Comparison of ENCODE assay signal across 24 cellular contexts in the genomic region with DNA sequence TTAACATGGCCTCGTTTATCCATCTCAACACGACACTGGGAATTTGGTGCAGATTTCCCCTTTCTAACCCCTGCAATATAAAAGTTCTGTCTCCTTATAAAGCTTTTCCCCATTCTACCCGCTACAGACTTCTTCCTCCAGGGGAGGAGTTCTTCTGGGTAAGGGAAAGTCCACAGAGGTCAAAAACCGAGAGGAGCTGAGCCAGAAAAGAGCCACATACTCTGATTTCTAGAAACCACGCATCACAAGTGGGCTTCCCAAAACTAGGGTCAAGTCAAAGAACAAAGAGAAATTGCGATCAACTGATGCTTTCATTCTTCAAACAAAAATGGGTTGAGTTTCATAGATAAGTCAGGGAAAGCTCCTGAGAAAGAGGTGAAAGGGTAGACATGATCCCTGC. TPM values are rescaled to one million over a fixed set of nuclear protein-coding genes. Genes with fewer than 3 reads are reported as not detected.
DNase-seq lines count a peak whose midpoint lies in the region; ATAC-seq, FAIRE-seq and TF ChIP-seq lines count a peak whose summit lies in the region.
"Had no signal": no experiment of that assay in that cellular context is flagged by ENCODE, and none has a peak within 500 bp of the region (broad histone marks: within the 10 kb centered on the region; RNA-seq: fewer than 3 reads in every experiment).

No MANE protein-coding gene starts in this region.

- TF ChIP-seq RAD21 in GM12878 (IDR thresholded peaks at IDR 0.05; ENCODE audit: insufficient read depth, low read depth, low read length) = no peak

- intact Hi-C loops in activated CD4-positive, alpha-beta T cell treated with anti-CD3 and anti-CD28 coated beads for 36 hours (cut with DNase I, micrococcal nuclease) = no loop called here
- intact Hi-C loops in GM12878 (cut with micrococcal nuclease; ENCODE audit: unreplicated experiment) = no loop called here

- H3K9me3 ChIP-seq in GM12878 (replicated peaks; ENCODE audit: control insufficient read depth, insufficient read depth, low read length) = no peaks in the 10 kb centered on the region; the same call in 2 of the 3 replicates
- H3K9me3 ChIP-seq: SJSA1 had no signal

- POLR2A ChIA-PET in activated CD4-positive, alpha-beta T cell treated with anti-CD3 and anti-CD28 coated beads for 36 hours (lab: Charles Lee) = no interaction called here
- POLR2A ChIA-PET in activated CD4-positive, alpha-beta T cell treated with anti-CD3 and anti-CD28 coated beads, Interleukin-2, amount 10 ng/mL, durations not matched to agents 7 days and 5 days (lab: Charles Lee) = no interaction called here
- POLR2A ChIA-PET in GM12878 (lab: Charles Lee) = no interaction called here

- H3K4me1 ChIP-seq in GM12878 (ENCODE audit: control insufficient read depth, insufficient read depth, low read length) = no peaks in the 10 kb centered on the region; the same call in 1 of the 2 replicates

- TF ChIP-seq CTCF in GM12865 (IDR thresholded peaks at IDR 0.05; ENCODE audit: insufficient read depth, low read depth, low read length, missing control alignments) (no peak), GM12878 (IDR thresholded peaks at IDR 0.05 in 2 of 3, conservative IDR thresholded peaks at IDR 0.05 in 1 of 3; ENCODE audit: control insufficient read depth in 2 of 3, extremely low read depth in 1 of 3, insufficient read depth in 1 of 3, low read depth in 3 of 3, low read length in 3 of 3) (no peak)

- no peaks in the 10 kb centered on the region for H3K36me3 Mint-ChIP-seq in activated CD4-positive, alpha-beta T cell treated with anti-CD3 and anti-CD28 coated beads for 36 hours (ENCODE audit: low read depth)
- H3K36me3 Mint-ChIP-seq in activated CD4-positive, alpha-beta T cell treated with anti-CD3 and anti-CD28 coated beads, Interleukin-2, amount 10 ng/mL, durations not matched to agents 7 days and 5 days (ENCODE audit: low read depth) = no peaks in the 10 kb centered on the region

- in situ Hi-C loops in GM12878 (cut with MboI) = loop anchor here (25.0 kb wide), 1 partner anchor 621 kb away; no protein-coding TSS in a partner anchor

- H2AFZ ChIP-seq in GM12878 (ENCODE audit: control insufficient read depth, low read depth, low read length) = no peak overlapping the region

- H3K27ac Mint-ChIP-seq in activated CD4-positive, alpha-beta T cell treated with anti-CD3 and anti-CD28 coated beads for 36 hours = no peak overlapping the region
- no peak overlapping the region for H3K27ac Mint-ChIP-seq in activated CD4-positive, alpha-beta T cell treated with anti-CD3 and anti-CD28 coated beads, Interleukin-2, amount 10 ng/mL, durations not matched to agents 7 days and 5 days

- no peak for FAIRE-seq in GM12878 (lab: Jason Lieb, UNC)
- FAIRE-seq: H1, HTR-8/SVneo had no signal

- H3K4me2 ChIP-seq in GM12878 (ENCODE audit: control insufficient read depth, insufficient read depth) = peak overlapping the region; percentile 21

- no peak overlapping the region for H3K4me3 Mint-ChIP-seq in activated CD4-positive, alpha-beta T cell treated with anti-CD3 and anti-CD28 coated beads for 36 hours
- H3K4me3 Mint-ChIP-seq in activated CD4-positive, alpha-beta T cell treated with anti-CD3 and anti-CD28 coated beads, Interleukin-2, amount 10 ng/mL, durations not matched to agents 7 days and 5 days = no peak overlapping the region

- H4K20me1 ChIP-seq in GM12878 (ENCODE audit: control insufficient read depth, insufficient read depth) = no peaks in the 10 kb centered on the region

- DNase-seq in activated CD4-positive, alpha-beta T cell treated with anti-CD3 and anti-CD28 coated beads for 36 hours = no peak
- DNase-seq in activated CD4-positive, alpha-beta T cell treated with anti-CD3 and anti-CD28 coated beads, Interleukin-2, amount 10 ng/mL, durations not matched to agents 7 days and 5 days = no peak
- DNase-seq in GM12865 (ENCODE audit: low read depth) (peak; percentile 41), GM12878 (ENCODE audit: low read depth, low spot score) (no peak), occipital lobe (lab: John Stamatoyannopoulos, UW) (no peak), NOMO-1 treated with dmso at 0.1 percent for 144 hours (lab: John Stamatoyannopoulos, UW; ENCODE audit: unreplicated experiment) (no peak)
- DNase-seq: HCEC 1CT; KBM-7; MV-4-11; NCI-H1105; NCI-H1436 treated with DMSO at 0.1 percent for 48 hours; NCI-H1930; NCI-H446; NCI-H526; NCI-H82; NK-92 treated with Interleukin-12 subunit alpha and Interleukin-12 subunit beta, amount 100 ng/mL, for 24 hours; Right ventricle myocardium superior; RPMI8226 had no signal

- ATAC-seq in activated CD4-positive, alpha-beta T cell treated with anti-CD3 and anti-CD28 coated beads for 36 hours = peak; percentile 26
- peak; percentile 35 for ATAC-seq in HG02798 (IDR thresholded peaks at IDR 0.05; ENCODE audit: poor library complexity, unreplicated experiment)
- ATAC-seq in GM12878 = peak; percentile 51

- no peak for TF ChIP-seq EP300 in GM12878 (IDR thresholded peaks at IDR 0.05; ENCODE audit: borderline replicate concordance in 1 of 2, control insufficient read depth in 1 of 2, low read depth in 2 of 2, low read length in 2 of 2)

- SMC1A ChIA-PET in GM12878 (lab: Charles Lee; ENCODE audit: uncharacterized antibody, unreplicated experiment) = interaction anchor here (0.7 to 1.5 kb wide), 5 partner anchors 9 to 322 kb away, joined by 3 to 5 read pairs (median 3); no protein-coding TSS in a partner anchor

- H3K9me3 Mint-ChIP-seq in activated CD4-positive, alpha-beta T cell treated with anti-CD3 and anti-CD28 coated beads for 36 hours (ENCODE audit: low read depth) = no peaks in the 10 kb centered on the region
- H3K9me3 Mint-ChIP-seq in activated CD4-positive, alpha-beta T cell treated with anti-CD3 and anti-CD28 coated beads, Interleukin-2, amount 10 ng/mL, durations not matched to agents 7 days and 5 days = peaks cover 5% of the 10 kb centered on the region

- 2% methylated on average over 6 of the region's 6 CpGs for WGBS in GM12878 (ENCODE audit: insufficient coverage, insufficient replicate concordance, low lambda C conversion rate, missing lambda C conversion rate)

- H3K36me3 ChIP-seq in GM12878 (ENCODE audit: control insufficient read depth in 2 of 2, insufficient read depth in 2 of 2, low read length in 1 of 2) = no peaks in the 10 kb centered on the region

- TF ChIP-seq POLR2A in GM12878 (IDR thresholded peaks at IDR 0.05; ENCODE audit: low read depth, low read length) = no peak

- RAD21 ChIA-PET in GM12878 (lab: Charles Lee; ENCODE audit: unreplicated experiment) = no interaction called here

- H3K4me1 Mint-ChIP-seq in activated CD4-positive, alpha-beta T cell treated with anti-CD3 and anti-CD28 coated beads for 36 hours = peaks cover 8% of the 10 kb centered on the region
- peaks cover 11% of the 10 kb centered on the region for H3K4me1 Mint-ChIP-seq in activated CD4-positive, alpha-beta T cell treated with anti-CD3 and anti-CD28 coated beads, Interleukin-2, amount 10 ng/mL, durations not matched to agents 7 days and 5 days

- no peak overlapping the region for H3K9ac ChIP-seq in GM12878 (ENCODE audit: control insufficient read depth, insufficient read depth, low read length)

- H3K4me3 ChIP-seq in GM12865 (ENCODE audit: low read depth, low read length) (no peak overlapping the region), GM12878 (no peak overlapping the region)
- H3K4me3 ChIP-seq: SJSA1 had no signal

- H3K79me2 ChIP-seq in GM12878 (ENCODE audit: control insufficient read depth, insufficient read depth, low read length) = no peaks in the 10 kb centered on the region

- peaks cover 0 to 3% of the 10 kb centered on the region in 2 experiments; a peak in 1 of 4 replicates for H3K27me3 ChIP-seq in GM12878 (replicated peaks in 1 of 2; ENCODE audit: control insufficient read depth in 2 of 2, insufficient read depth in 2 of 2, low read length in 1 of 2)
- H3K27me3 ChIP-seq: SJSA1 had no signal

- H3K27ac ChIP-seq in GM12878 (ENCODE audit: control insufficient read depth, insufficient read depth) = no peak overlapping the region
- H3K27ac ChIP-seq: SJSA1 had no signal

- H3K27me3 Mint-ChIP-seq in activated CD4-positive, alpha-beta T cell treated with anti-CD3 and anti-CD28 coated beads for 36 hours = peaks cover 31% of the 10 kb centered on the region
- H3K27me3 Mint-ChIP-seq in activated CD4-positive, alpha-beta T cell treated with anti-CD3 and anti-CD28 coated beads, Interleukin-2, amount 10 ng/mL, durations not matched to agents 7 days and 5 days = peaks cover 44% of the 10 kb centered on the region

- CTCF ChIA-PET in activated CD4-positive, alpha-beta T cell treated with anti-CD3 and anti-CD28 coated beads for 36 hours (lab: Charles Lee) = interaction anchor here (0.5 to 1.6 kb wide), 4 partner anchors 11 to 173 kb away, joined by 3 to 7 read pairs (median 4); no protein-coding TSS in a partner anchor
- CTCF ChIA-PET in activated CD4-positive, alpha-beta T cell treated with anti-CD3 and anti-CD28 coated beads, Interleukin-2, amount 10 ng/mL, durations not matched to agents 7 days and 5 days (lab: Charles Lee) = interaction anchor here (0.6 kb wide), 2 partner anchors 143 to 405 kb away, joined by 3 to 4 read pairs; no protein-coding TSS in a partner anchor
- CTCF ChIA-PET in GM12878 (lab: Yijun Ruan, JAX) = interaction anchor here (0.8 to 4.1 kb wide), 5 partner anchors 9 to 321 kb away, joined by 3 to 29 read pairs (median 3); no protein-coding TSS in a partner anchor

- no TSS peak for BruUV-seq in GM12878 (replicated peaks; lab: Mats Ljungman, UMichigan)

TF ChIP-seq in GM12878, 131 proteins besides CTCF, POLR2A, EP300 and RAD21 (continues in another document):
- TF ChIP-seq RUNX3 (IDR thresholded peaks at IDR 0.05; ENCODE audit: low read length) = peak; percentile 66

RNA-seq across cellular contexts. Expression of a gene that starts 6.8 kb away (rescaled TPM):
- 1 to 10 TPM; 1.6 to 4.5 TPM for total RNA-seq in activated CD4-positive, alpha-beta T cell treated with anti-CD3 and anti-CD28 coated beads for 36 hours
- under 1 TPM; 0.67 to 0.92 TPM for total RNA-seq in activated CD4-positive, alpha-beta T cell treated with anti-CD3 and anti-CD28 coated beads, Interleukin-2, amount 10 ng/mL, durations not matched to agents 7 days and 5 days
- total RNA-seq in GM12878 (2013; cell fraction: nucleolus; rRNA removed) = not detected in 2 replicates
- not detected in 2 replicates for total RNA-seq in GM12878 (2014; rRNA removed)
- total RNA-seq in GM12878 (2014; rRNA removed; fragmentation: Illumina TruSeq; extraction: Trizol) = not detected in 2 replicates
- not detected in 2 replicates for total RNA-seq in GM12878 (2021)
- not detected for polyA plus RNA-seq in GM12878 (2011; ENCODE audit: low read depth)
- polyA plus RNA-seq in GM12878 (2011; rRNA removed) = not detected in 2 replicates
- not detected in 2 replicates for polyA plus RNA-seq in GM12878 (2011; cell fraction: cytosol; rRNA removed)
- polyA plus RNA-seq in GM12878 (2011; cell fraction: nucleus; rRNA removed) = not detected in 2 replicates
- 0.15 TPM in 1 of 2 replicates, not detected in the other for polyA plus RNA-seq in GM12878 (2012)
- polyA plus RNA-seq in GM12878 (2014; fragmentation: Illumina TruSeq; extraction: Trizol) = not detected in 2 replicates
- polyA plus RNA-seq in GM12878 (2014; fragmentation: Nextera tagmentation; extraction: Ambion mirVana) = not detected
- polyA plus RNA-seq in GM12878 (2014; rRNA removed) = not detected in 2 replicates
- not detected for polyA plus RNA-seq in GM12878 (2016; fragmentation: Nextera tagmentation; extraction: Ambion mirVana)
- polyA minus RNA-seq in GM12878 (2011; rRNA and poly(A)+ RNA removed) = not detected in 2 replicates
- not detected in 2 replicates for polyA minus RNA-seq in GM12878 (2011; cell fraction: cytosol; rRNA and poly(A)+ RNA removed)
- not detected in 2 replicates for polyA minus RNA-seq in GM12878 (2011; cell fraction: nucleus; rRNA and poly(A)+ RNA removed)
- total RNA-seq in occipital lobe = not detected
- total RNA-seq: A172, LHCN-M2 had no signal
